1 cellular context compared by ENCODE assay signal in the genomic region with DNA sequence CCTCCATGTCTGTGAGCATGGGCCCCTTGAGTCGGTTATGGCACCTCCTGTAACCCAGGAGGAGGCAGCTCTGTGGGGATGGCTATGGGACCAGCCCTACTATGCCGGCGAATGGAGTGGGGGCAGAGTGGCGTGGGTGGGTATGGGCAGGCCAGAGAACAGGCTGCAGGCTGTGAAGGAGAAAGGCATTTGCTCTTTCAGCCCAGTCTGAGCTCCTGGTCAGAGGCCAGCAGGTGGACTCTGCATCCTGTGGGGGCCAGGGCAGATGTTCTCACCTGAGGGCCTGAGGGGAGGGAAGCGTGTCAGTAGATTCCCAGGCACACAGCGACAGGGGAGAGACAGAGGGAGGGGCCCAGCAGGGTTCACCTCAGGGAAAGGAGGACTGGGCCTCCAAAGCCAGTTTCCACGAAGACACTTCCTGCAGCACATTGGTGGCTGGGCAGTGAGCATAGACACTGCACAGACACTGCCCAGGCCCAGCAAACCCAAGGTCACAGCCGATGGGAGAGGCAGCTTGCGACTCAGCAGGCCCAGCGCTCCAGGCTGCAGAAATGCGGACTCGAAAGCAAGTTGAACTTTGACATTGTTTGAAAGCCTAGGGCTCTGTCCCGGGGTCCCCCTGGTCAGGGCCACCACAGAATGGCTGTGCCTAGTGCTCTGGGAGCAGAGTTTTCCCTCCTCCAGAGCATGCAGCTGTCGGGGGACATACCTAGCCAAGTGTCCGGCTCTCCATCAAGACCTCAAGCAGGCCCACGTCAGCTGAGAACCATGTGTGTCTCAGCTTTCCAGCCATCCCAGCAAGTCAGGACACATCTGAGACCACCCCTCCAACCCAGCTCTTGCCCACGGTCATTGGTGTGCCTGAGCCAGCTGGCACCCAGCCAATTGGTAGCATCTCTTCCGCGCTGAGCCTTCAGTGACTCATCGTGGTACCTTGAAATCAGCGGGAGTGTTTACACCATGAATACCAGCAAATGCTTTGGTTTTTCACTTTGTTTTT.
A peak's percentile ranks its signal among the peaks of the same experiment; 100 is the strongest.
TF ChIP-seq lines count a peak whose summit lies in the region.

No MANE protein-coding gene starts in this region.

TF ChIP-seq in K562, 482 proteins besides CTCF, POLR2A, EP300 and RAD21 (continued from another document):
- TF ChIP-seq, protein P1, sequence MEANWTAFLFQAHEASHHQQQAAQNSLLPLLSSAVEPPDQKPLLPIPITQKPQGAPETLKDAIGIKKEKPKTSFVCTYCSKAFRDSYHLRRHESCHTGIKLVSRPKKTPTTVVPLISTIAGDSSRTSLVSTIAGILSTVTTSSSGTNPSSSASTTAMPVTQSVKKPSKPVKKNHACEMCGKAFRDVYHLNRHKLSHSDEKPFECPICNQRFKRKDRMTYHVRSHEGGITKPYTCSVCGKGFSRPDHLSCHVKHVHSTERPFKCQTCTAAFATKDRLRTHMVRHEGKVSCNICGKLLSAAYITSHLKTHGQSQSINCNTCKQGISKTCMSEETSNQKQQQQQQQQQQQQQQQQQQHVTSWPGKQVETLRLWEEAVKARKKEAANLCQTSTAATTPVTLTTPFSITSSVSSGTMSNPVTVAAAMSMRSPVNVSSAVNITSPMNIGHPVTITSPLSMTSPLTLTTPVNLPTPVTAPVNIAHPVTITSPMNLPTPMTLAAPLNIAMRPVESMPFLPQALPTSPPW (CRISPR knock-in tag; IDR thresholded peaks at IDR 0.05): no peak
- 0 out of 2 replicates have a peak, but pooled peaks have one; percentile 24 for TF ChIP-seq CTBP1 (IDR thresholded peaks at IDR 0.05; ENCODE audit: borderline replicate concordance)
- no peak for TF ChIP-seq MEIS2 (IDR thresholded peaks at IDR 0.05; ENCODE audit: partially characterized antibody)
- no peak for TF ChIP-seq HLTF (IDR thresholded peaks at IDR 0.05)
- no peak for TF ChIP-seq GTF2A2 (tag; IDR thresholded peaks at IDR 0.05)
- TF ChIP-seq KDM1A (IDR thresholded peaks at IDR 0.05): 0 out of 4 replicates have a peak, but pooled peaks have one; percentile 7 to 23
- TF ChIP-seq, protein P2, sequence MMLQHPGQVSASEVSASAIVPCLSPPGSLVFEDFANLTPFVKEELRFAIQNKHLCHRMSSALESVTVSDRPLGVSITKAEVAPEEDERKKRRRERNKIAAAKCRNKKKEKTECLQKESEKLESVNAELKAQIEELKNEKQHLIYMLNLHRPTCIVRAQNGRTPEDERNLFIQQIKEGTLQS (IDR thresholded peaks at IDR 0.05): peak; percentile 46; the same call in 1 of the 2 replicates
- TF ChIP-seq, protein P2 (CRISPR knock-in tag; conservative IDR thresholded peaks at IDR 0.05): no peak
- TF ChIP-seq, protein P3, sequence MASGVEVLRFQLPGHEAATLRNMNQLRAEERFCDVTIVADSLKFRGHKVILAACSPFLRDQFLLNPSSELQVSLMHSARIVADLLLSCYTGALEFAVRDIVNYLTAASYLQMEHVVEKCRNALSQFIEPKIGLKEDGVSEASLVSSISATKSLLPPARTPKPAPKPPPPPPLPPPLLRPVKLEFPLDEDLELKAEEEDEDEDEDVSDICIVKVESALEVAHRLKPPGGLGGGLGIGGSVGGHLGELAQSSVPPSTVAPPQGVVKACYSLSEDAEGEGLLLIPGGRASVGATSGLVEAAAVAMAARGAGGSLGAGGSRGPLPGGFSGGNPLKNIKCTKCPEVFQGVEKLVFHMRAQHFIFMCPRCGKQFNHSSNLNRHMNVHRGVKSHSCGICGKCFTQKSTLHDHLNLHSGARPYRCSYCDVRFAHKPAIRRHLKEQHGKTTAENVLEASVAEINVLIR (CRISPR knock-in tag; IDR thresholded peaks at IDR 0.05): no peak
- peak; percentile 45; the same call in 1 of the 2 replicates for TF ChIP-seq JUND (IDR thresholded peaks at IDR 0.05; ENCODE audit: borderline replicate concordance, low read depth, low read length)
- no peak for TF ChIP-seq JUND (tag; IDR thresholded peaks at IDR 0.05; ENCODE audit: borderline replicate concordance, low read depth, low read length)
TF ChIP-seq in K562: peak in this region for 6.
